In the genomic region with DNA sequence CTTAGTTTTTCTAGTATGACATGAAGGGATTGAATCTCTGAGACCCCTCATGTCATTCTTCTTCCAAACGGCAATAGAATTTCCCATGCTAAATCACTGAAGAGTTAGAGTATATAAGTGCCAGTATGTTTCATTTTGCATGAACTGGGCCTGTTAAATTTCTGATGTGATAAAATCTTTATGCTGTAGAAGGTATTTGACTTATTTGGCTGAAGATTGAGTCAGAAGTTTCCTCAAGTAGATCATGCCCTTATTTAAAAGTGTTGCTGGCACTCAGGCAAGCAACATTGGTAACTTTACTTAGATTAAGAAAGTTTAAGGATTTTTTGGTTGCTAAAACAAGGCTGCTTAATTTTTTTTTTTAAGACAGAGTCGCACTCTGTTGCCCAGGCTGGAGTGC, we compare ENCODE assay signal across 23 cellular contexts. TPM values are rescaled to one million over a fixed set of nuclear protein-coding genes. Genes with fewer than 3 reads are reported as not detected.
"Had no signal": no experiment of that assay in that cellular context is flagged by ENCODE, and none has a peak within 500 bp of the region (broad histone marks: within the 10 kb centered on the region; RNA-seq: fewer than 3 reads in every experiment).

No MANE protein-coding gene starts in this region.

- H3K4me3 ChIP-seq: dorsolateral prefrontal cortex, lower lobe of right lung, ovary, right lobe of liver, testis had no signal

- DNase-seq: activated CD4-positive, alpha-beta memory T cell treated with anti-CD3 and anti-CD28 coated beads for 36 hours; activated CD4-positive, alpha-beta T cell treated with anti-CD3 and anti-CD28 coated beads for 4 hours; activated naive CD4-positive, alpha-beta T cell; activated naive CD8-positive, alpha-beta T cell treated with anti-CD3 and anti-CD28 coated beads for 36 hours; caudate nucleus; dorsolateral prefrontal cortex; endodermal cell; foreskin melanocyte; hypothalamus; lower lobe of right lung; naive thymus-derived CD8-positive, alpha-beta T cell; ovary; right lobe of liver; small intestine; stimulated activated CD4-positive, alpha-beta T cell treated with anti-CD3 and anti-CD28 coated beads, Interleukin-4, amount 100 ng/mL, for 1 hour; testis had no signal

- H3K4me1 Mint-ChIP-seq: brain, endodermal cell, WTC11 had no signal

- H3K36me3 ChIP-seq: ovary had no signal

- H3K27ac Mint-ChIP-seq: activated CD4-positive, alpha-beta memory T cell treated with anti-CD3 and anti-CD28 coated beads for 36 hours; brain; endodermal cell; T-helper 2 cell treated with Interferon-gamma antibody and Interleukin-4, amounts not matched to agents 5 μg/mL and 100 μg/mL, for 36 hours; type B pancreatic cell; WTC11 had no signal

- ATAC-seq: lower lobe of right lung; naive thymus-derived CD8-positive, alpha-beta T cell; right lobe of liver; WTC11 had no signal

- H3K9me3 ChIP-seq: lower lobe of right lung, ovary, right lobe of liver, testis had no signal

- H3K4me3 Mint-ChIP-seq: activated CD4-positive, alpha-beta memory T cell treated with anti-CD3 and anti-CD28 coated beads for 36 hours; activated naive CD8-positive, alpha-beta T cell treated with anti-CD3 and anti-CD28 coated beads for 36 hours; brain; endodermal cell; naive thymus-derived CD8-positive, alpha-beta T cell; T-helper 2 cell treated with Interferon-gamma antibody and Interleukin-4, amounts not matched to agents 5 μg/mL and 100 μg/mL, for 36 hours; type B pancreatic cell; WTC11 had no signal

- H3K4me1 ChIP-seq: lower lobe of right lung, right lobe of liver, testis had no signal

- FAIRE-seq: colon, keratinocyte had no signal

- H3K27ac ChIP-seq: dorsolateral prefrontal cortex, epithelial cell of prostate, lower lobe of right lung, ovary, right lobe of liver, testis had no signal

- H3K9me3 Mint-ChIP-seq: activated CD4-positive, alpha-beta memory T cell treated with anti-CD3 and anti-CD28 coated beads for 36 hours; activated naive CD8-positive, alpha-beta T cell treated with anti-CD3 and anti-CD28 coated beads for 36 hours; brain; endodermal cell; naive thymus-derived CD8-positive, alpha-beta T cell; T-helper 2 cell treated with Interferon-gamma antibody and Interleukin-4, amounts not matched to agents 5 μg/mL and 100 μg/mL, for 36 hours; type B pancreatic cell; WTC11 had no signal

- H3K36me3 Mint-ChIP-seq: WTC11 had no signal

- H3K27me3 Mint-ChIP-seq: activated CD4-positive, alpha-beta memory T cell treated with anti-CD3 and anti-CD28 coated beads for 36 hours; activated naive CD8-positive, alpha-beta T cell treated with anti-CD3 and anti-CD28 coated beads for 36 hours; brain; naive thymus-derived CD8-positive, alpha-beta T cell; type B pancreatic cell had no signal

RNA-seq across cellular contexts. Expression of a gene that starts 58.0 kb away (rescaled TPM):
- total RNA-seq: activated CD4-positive, alpha-beta memory T cell treated with anti-CD3 and anti-CD28 coated beads for 36 hours had no signal
